ENCODE assay signal across 26 cellular contexts in the genomic region with DNA sequence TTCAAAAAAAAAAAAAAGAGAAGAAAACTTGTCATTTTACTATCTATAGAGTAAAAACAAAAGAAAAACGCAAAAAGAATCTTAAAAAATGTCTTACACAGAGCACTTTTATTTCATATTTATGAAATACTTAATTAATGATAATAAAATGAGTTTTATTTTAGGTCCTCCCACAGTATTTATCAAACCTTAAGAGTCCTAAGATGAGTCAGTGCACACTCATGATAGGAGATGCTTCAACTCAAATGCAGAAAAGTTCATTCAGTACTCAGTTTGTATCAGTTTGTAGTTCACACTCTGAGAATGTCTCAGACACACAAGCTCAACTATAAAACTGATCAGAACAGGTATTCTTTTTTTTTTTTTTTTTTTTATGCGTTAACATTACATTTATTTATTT.
"Had no signal": no experiment of that assay in that cellular context is flagged by ENCODE, and none has a peak within 500 bp of the region (broad histone marks: within the 10 kb centered on the region; RNA-seq: fewer than 3 reads in every experiment).

No MANE protein-coding gene starts in this region.

- H3K27me3 ChIP-seq: brain microvascular endothelial cell, heart right ventricle, neural progenitor cell, spleen, suprapubic skin, tibial artery had no signal

- ATAC-seq: activated CD4-positive, alpha-beta T cell treated with anti-CD3 and anti-CD28 coated beads for 36 hours; effector memory CD8-positive, alpha-beta T cell; heart right ventricle; natural killer cell; right cardiac atrium had no signal

- FAIRE-seq: astrocyte had no signal

- H3K4me1 ChIP-seq: heart right ventricle, left ventricle myocardium inferior, neural progenitor cell, spleen, suprapubic skin, tibial artery had no signal

- H2AFZ ChIP-seq: neural progenitor cell had no signal

- H3K4me2 ChIP-seq: neural progenitor cell had no signal

- H3K4me3 ChIP-seq: heart right ventricle, left ventricle myocardium inferior, lung, neural progenitor cell, spleen, suprapubic skin, tibial artery had no signal

- DNase-seq: activated CD4-positive, alpha-beta T cell treated with anti-CD3 and anti-CD28 coated beads for 36 hours; activated CD4-positive, alpha-beta T cell treated with anti-CD3 and anti-CD28 coated beads, Interleukin-2, amount 50 U/mL, for 4 hours; activated CD4-positive, CD25-positive, alpha-beta regulatory T cell; activated CD8-positive, alpha-beta memory T cell treated with anti-CD3 and anti-CD28 coated beads for 24 hours; activated gamma-delta T cell; activated naive CD4-positive, alpha-beta T cell treated with anti-CD3 and anti-CD28 coated beads, Interleukin-2, amount 10 ng/mL, durations not matched to agents 7 days and 5 days; activated naive CD8-positive, alpha-beta T cell treated with anti-CD3 and anti-CD28 coated beads, Interleukin-2, amount 10 ng/mL, durations not matched to agents 7 days and 5 days; amniotic stem cell; brain microvascular endothelial cell; caudate nucleus; cortex of kidney; effector memory CD8-positive, alpha-beta T cell; heart right ventricle; left ventricle myocardium inferior; mesendoderm; natural killer cell; occipital lobe; right cardiac atrium; spleen; stimulated activated naive CD4-positive, alpha-beta T cell; T-helper 1 cell; tibial artery had no signal

- H3K27ac ChIP-seq: brain microvascular endothelial cell, heart right ventricle, left ventricle myocardium inferior, neural progenitor cell, spleen, suprapubic skin, tibial artery had no signal

- H3K9me3 ChIP-seq: left ventricle myocardium inferior, spleen, suprapubic skin, tibial artery had no signal

- H3K36me3 ChIP-seq: brain microvascular endothelial cell, heart right ventricle, left ventricle myocardium inferior, neural progenitor cell, spleen, suprapubic skin, tibial artery had no signal

- H3K9ac ChIP-seq: neural progenitor cell had no signal
